Comparison of ENCODE assay signal across 23 cellular contexts in genomic region chr12:59076611-59077010, GRCh38.
A peak's percentile ranks its signal among the peaks of the same experiment; 100 is the strongest.
DNase-seq lines count a peak whose midpoint lies in the region; ATAC-seq and TF ChIP-seq lines count a peak whose summit lies in the region.
"Had no signal": no experiment of that assay in that cellular context is flagged by ENCODE, and none has a peak within 500 bp of the region (broad histone marks: within the 10 kb centered on the region; RNA-seq: fewer than 3 reads in every experiment).

No MANE protein-coding gene starts in this region.

- H3K27me3 ChIP-seq in colonic mucosa (no peaks in the 10 kb centered on the region), hepatocyte (no peaks in the 10 kb centered on the region), suprapubic skin (no peaks in the 10 kb centered on the region)

- H3K4me3 Mint-ChIP-seq in stimulated activated naive CD8-positive, alpha-beta T cell treated with anti-CD3 and anti-CD28 coated beads, Interleukin-15, amount 100 ng/mL, for 72 hours, result no peak overlapping the region
- H3K4me3 Mint-ChIP-seq: CD4-positive, alpha-beta T cell; H9 had no signal

- H3K4me1 Mint-ChIP-seq in stimulated activated naive CD8-positive, alpha-beta T cell treated with anti-CD3 and anti-CD28 coated beads, Interleukin-15, amount 100 ng/mL, for 72 hours, result no peaks in the 10 kb centered on the region

- intact Hi-C loops in colonic mucosa (cut with DNase I), result loop anchor here (10.0 kb wide), 1 partner anchor 112 kb away; no protein-coding TSS in a partner anchor

- H3K9me3 Mint-ChIP-seq in stimulated activated naive CD8-positive, alpha-beta T cell treated with anti-CD3 and anti-CD28 coated beads, Interleukin-15, amount 100 ng/mL, for 72 hours, result peaks cover 0 to 4% of the 10 kb centered on the region in 2 donors
- H3K9me3 Mint-ChIP-seq: CD4-positive, alpha-beta T cell; H9 had no signal

- no peaks in the 10 kb centered on the region for H3K9me3 ChIP-seq in colonic mucosa
- no peaks in the 10 kb centered on the region for H3K9me3 ChIP-seq in hepatocyte (ENCODE audit: low read depth)
- no peaks in the 10 kb centered on the region for H3K9me3 ChIP-seq in suprapubic skin
- H3K9me3 ChIP-seq: Caco-2 had no signal

- ATAC-seq in HG02763 (IDR thresholded peaks at IDR 0.05; ENCODE audit: unreplicated experiment), result no peak
- no peak for ATAC-seq in stimulated activated naive CD8-positive, alpha-beta T cell treated with anti-CD3 and anti-CD28 coated beads, Interleukin-15, amount 100 ng/mL, for 72 hours
- ATAC-seq: GM12878, PC-3 had no signal

- no peaks in the 10 kb centered on the region for H3K36me3 ChIP-seq in colonic mucosa
- H3K36me3 ChIP-seq in hepatocyte (replicated peaks; ENCODE audit: insufficient read depth, low read depth), result no peaks in the 10 kb centered on the region
- H3K36me3 ChIP-seq in suprapubic skin, result no peaks in the 10 kb centered on the region

- H3K4me2 ChIP-seq in hepatocyte, result peak overlapping the region; percentile 1
- H3K4me2 ChIP-seq: KMS-11 had no signal

- WGBS in hepatocyte (ENCODE audit: low lambda C conversion rate, missing lambda C conversion rate), result 69% methylated on average over 1 of the region's 1 CpG
- WGBS in suprapubic skin, result 46% methylated on average over 1 of the region's 1 CpG

- TF ChIP-seq CTCF in colonic mucosa (IDR thresholded peaks at IDR 0.05), result no peak
- TF ChIP-seq CTCF in hepatocyte (IDR thresholded peaks at IDR 0.05; ENCODE audit: poor library complexity), result no peak
- TF ChIP-seq CTCF in suprapubic skin (IDR thresholded peaks at IDR 0.05), result no peak

- H3K79me2 ChIP-seq in hepatocyte, result no peaks in the 10 kb centered on the region

- TF ChIP-seq EP300 in suprapubic skin (IDR thresholded peaks at IDR 0.05), result no peak

- DNase-seq in NCI-H510A treated with DMSO at 0.1 percent for 48 hours (lab: John Stamatoyannopoulos, UW) (peak; percentile 21), NCI-H510A (lab: John Stamatoyannopoulos, UW) (no peak), colonic mucosa (no peak), hepatocyte (ENCODE audit: low spot score) (no peak), suprapubic skin (ENCODE audit: low spot score in 2 of 2) (no peak), cerebellum (ENCODE audit: low spot score) (no peak)
- DNase-seq in stimulated activated naive CD8-positive, alpha-beta T cell treated with anti-CD3 and anti-CD28 coated beads, Interleukin-15, amount 100 ng/mL, for 72 hours, result no peak
- DNase-seq: Caco-2; CD4-positive, alpha-beta T cell; DMS153; EL; H9; NCI-H146; NCI-H2029 treated with DMSO at 0.1 percent for 48 hours; NCI-H2171 treated with DMSO at 0.1 percent for 48 hours; NCI-H446 treated with DMSO at 0.1 percent for 48 hours; NCI-H774; PC-3; RPMI8226; SIG-M5 had no signal

- H3K9ac ChIP-seq in colonic mucosa (ENCODE audit: low read depth in 2 of 2, low read length in 2 of 2), result no peak overlapping the region
- H3K9ac ChIP-seq: KMS-11 had no signal

- H3K27ac Mint-ChIP-seq in stimulated activated naive CD8-positive, alpha-beta T cell treated with anti-CD3 and anti-CD28 coated beads, Interleukin-15, amount 100 ng/mL, for 72 hours, result no peak overlapping the region
- H3K27ac Mint-ChIP-seq: CD4-positive, alpha-beta T cell; H9 had no signal

- H4K20me1 ChIP-seq in hepatocyte (ENCODE audit: insufficient read depth, poor library complexity, severe bottlenecking), result no peaks in the 10 kb centered on the region

- no peaks in the 10 kb centered on the region for H3K27me3 Mint-ChIP-seq in stimulated activated naive CD8-positive, alpha-beta T cell treated with anti-CD3 and anti-CD28 coated beads, Interleukin-15, amount 100 ng/mL, for 72 hours
- H3K27me3 Mint-ChIP-seq: CD4-positive, alpha-beta T cell had no signal

- no peak overlapping the region for H2AFZ ChIP-seq in hepatocyte

- H3K27ac ChIP-seq in colonic mucosa (peak overlapping the region; percentile 67), hepatocyte (peak overlapping the region; percentile 70), suprapubic skin (peak overlapping the region; percentile 81)
- H3K27ac ChIP-seq: KMS-11 had no signal

- H3K4me3 ChIP-seq in colonic mucosa (no peak overlapping the region), hepatocyte (no peak overlapping the region), suprapubic skin (no peak overlapping the region)
- H3K4me3 ChIP-seq: GM12878 had no signal

- H3K4me1 ChIP-seq in colonic mucosa (no peaks in the 10 kb centered on the region), hepatocyte (ENCODE audit: insufficient read depth) (peaks cover 19% of the 10 kb centered on the region), suprapubic skin (peaks cover 44% of the 10 kb centered on the region)
- H3K4me1 ChIP-seq: Caco-2 had no signal

- no peaks in the 10 kb centered on the region for H3K9me2 ChIP-seq in hepatocyte (replicated peaks; ENCODE audit: insufficient read depth)

- no peak for TF ChIP-seq POLR2A in suprapubic skin (IDR thresholded peaks at IDR 0.05)
